Comparison of ENCODE assay signal across 1 cellular context in genomic region chr6:166556871-166557322, GRCh38.
TF ChIP-seq lines count a peak whose summit lies in the region.

No MANE protein-coding gene starts in this region.

TF ChIP-seq in H1, 55 proteins besides CTCF, POLR2A, EP300 and RAD21 (continued from another document):
- no peak for TF ChIP-seq JUND (IDR thresholded peaks at IDR 0.05; ENCODE audit: low read length)
- TF ChIP-seq, protein P1, sequence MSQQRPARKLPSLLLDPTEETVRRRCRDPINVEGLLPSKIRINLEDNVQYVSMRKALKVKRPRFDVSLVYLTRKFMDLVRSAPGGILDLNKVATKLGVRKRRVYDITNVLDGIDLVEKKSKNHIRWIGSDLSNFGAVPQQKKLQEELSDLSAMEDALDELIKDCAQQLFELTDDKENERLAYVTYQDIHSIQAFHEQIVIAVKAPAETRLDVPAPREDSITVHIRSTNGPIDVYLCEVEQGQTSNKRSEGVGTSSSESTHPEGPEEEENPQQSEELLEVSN (IDR thresholded peaks at IDR 0.05) = no peak
- TF ChIP-seq ATF2 (IDR thresholded peaks at IDR 0.05; ENCODE audit: low read length) = no peak
- TF ChIP-seq SIRT6 (IDR thresholded peaks at IDR 0.05; ENCODE audit: low read length) = no peak
- TF ChIP-seq KDM5A (IDR thresholded peaks at IDR 0.05; ENCODE audit: low read length) = no peak
- no peak for TF ChIP-seq GTF2F1 (IDR thresholded peaks at IDR 0.05; ENCODE audit: borderline replicate concordance, low read depth, low read length)
- no peak for TF ChIP-seq GABPA (IDR thresholded peaks at IDR 0.05; ENCODE audit: borderline replicate concordance, insufficient read depth, low read length)
- no peak for TF ChIP-seq ASH2L (IDR thresholded peaks at IDR 0.05; ENCODE audit: low read length)
